ENCODE assay signal across 16 cellular contexts in genomic region chr4:123546123-123546654, GRCh38.
DNase-seq lines count a peak whose midpoint lies in the region; ATAC-seq, FAIRE-seq and TF ChIP-seq lines count a peak whose summit lies in the region.
"Had no signal": no experiment of that assay in that cellular context is flagged by ENCODE, and none has a peak within 500 bp of the region (broad histone marks: within the 10 kb centered on the region; RNA-seq: fewer than 3 reads in every experiment).

No MANE protein-coding gene starts in this region.

- peak; percentile 73 for DNase-seq in kidney tubule cell (ENCODE audit: low spot score)
- DNase-seq in progenitor cell of endocrine pancreas (ENCODE audit: low spot score, unreplicated experiment): no peak
- DNase-seq in OCI-M1 (lab: John Stamatoyannopoulos, UW): no peak
- DNase-seq in stimulated activated naive CD4-positive, alpha-beta T cell treated with Interleukin-2 at 50 U/mL for 16 hours (lab: John Stamatoyannopoulos, UW): no peak
- DNase-seq: activated CD8-positive, alpha-beta memory T cell treated with anti-CD3 and anti-CD28 coated beads for 24 hours; activated naive CD4-positive, alpha-beta T cell treated with anti-CD3 and anti-CD28 coated beads for 36 hours; GDM1; GOT3; NCI-H1048; right cardiac atrium; stimulated activated naive CD8-positive, alpha-beta T cell treated with anti-CD3 and anti-CD28 coated beads, Interleukin-15, amount 100 ng/mL, for 72 hours had no signal

- TF ChIP-seq CTCF in VCaP (conservative IDR thresholded peaks at IDR 0.05): no peak
- TF ChIP-seq CTCF in progenitor cell of endocrine pancreas (IDR thresholded peaks at IDR 0.05; ENCODE audit: unreplicated experiment): no peak

- peaks cover 38% of the 10 kb centered on the region for H3K4me1 Mint-ChIP-seq in progenitor cell of endocrine pancreas (ENCODE audit: low read depth)
- H3K4me1 Mint-ChIP-seq: stimulated activated naive CD8-positive, alpha-beta T cell treated with anti-CD3 and anti-CD28 coated beads, Interleukin-15, amount 100 ng/mL, for 72 hours had no signal

- no peak for ATAC-seq in GM19351 (IDR thresholded peaks at IDR 0.05; ENCODE audit: unreplicated experiment)
- ATAC-seq in GM21717 (IDR thresholded peaks at IDR 0.05; ENCODE audit: unreplicated experiment): no peak
- ATAC-seq: right cardiac atrium; stimulated activated naive CD8-positive, alpha-beta T cell treated with anti-CD3 and anti-CD28 coated beads, Interleukin-15, amount 100 ng/mL, for 72 hours had no signal

- peak overlapping the region; percentile 97 for H3K27ac Mint-ChIP-seq in progenitor cell of endocrine pancreas
- H3K27ac Mint-ChIP-seq: activated naive CD4-positive, alpha-beta T cell treated with anti-CD3 and anti-CD28 coated beads for 36 hours; stimulated activated naive CD8-positive, alpha-beta T cell treated with anti-CD3 and anti-CD28 coated beads, Interleukin-15, amount 100 ng/mL, for 72 hours had no signal

- H3K27ac ChIP-seq in VCaP: peak overlapping the region; percentile 82
- H3K27ac ChIP-seq: cardiac muscle cell had no signal

- peak overlapping the region; percentile 73 for H3K4me3 Mint-ChIP-seq in progenitor cell of endocrine pancreas (ENCODE audit: low read depth)
- H3K4me3 Mint-ChIP-seq: activated naive CD4-positive, alpha-beta T cell treated with anti-CD3 and anti-CD28 coated beads for 36 hours; stimulated activated naive CD8-positive, alpha-beta T cell treated with anti-CD3 and anti-CD28 coated beads, Interleukin-15, amount 100 ng/mL, for 72 hours had no signal

- no peaks in the 10 kb centered on the region for H3K27me3 Mint-ChIP-seq in progenitor cell of endocrine pancreas

- FAIRE-seq in G401.6 (lab: Jason Lieb, UNC): peak; percentile 98

- H3K9me3 Mint-ChIP-seq in progenitor cell of endocrine pancreas (ENCODE audit: low read depth): peaks cover 2% of the 10 kb centered on the region

- H3K36me3 Mint-ChIP-seq in progenitor cell of endocrine pancreas (ENCODE audit: insufficient read depth): peaks cover 2% of the 10 kb centered on the region
